In the genomic region with DNA sequence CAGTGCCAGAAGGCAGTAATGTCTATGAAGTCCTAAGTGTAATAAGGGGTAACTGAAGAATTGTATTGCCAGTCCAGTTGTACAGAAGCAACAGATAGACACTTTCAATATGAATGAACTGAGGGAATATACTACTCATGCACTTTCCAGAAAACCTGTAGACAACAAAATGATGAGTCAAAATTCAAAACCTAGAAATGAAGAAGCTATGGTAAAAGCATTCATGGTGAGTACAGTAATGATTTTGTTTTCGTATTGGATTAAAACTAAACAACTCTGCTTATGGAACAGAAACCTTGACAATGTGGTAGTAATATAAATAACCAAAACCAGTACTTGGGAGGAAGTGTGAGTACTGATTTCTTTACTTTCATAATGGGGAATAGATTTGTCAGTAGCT, we compare ENCODE assay signal across 12 cellular contexts.
A peak's percentile ranks its signal among the peaks of the same experiment; 100 is the strongest.
DNase-seq lines count a peak whose midpoint lies in the region; ATAC-seq and TF ChIP-seq lines count a peak whose summit lies in the region.
"Had no signal": no experiment of that assay in that cellular context is flagged by ENCODE, and none has a peak within 500 bp of the region (broad histone marks: within the 10 kb centered on the region; RNA-seq: fewer than 3 reads in every experiment).

No MANE protein-coding gene starts in this region.

- no peaks in the 10 kb centered on the region for H3K27me3 Mint-ChIP-seq in activated naive CD4-positive, alpha-beta T cell treated with anti-CD3 and anti-CD28 coated beads, Interleukin-2, amount 50 U/mL, for 24 hours

- no peak overlapping the region for H3K4me3 Mint-ChIP-seq in activated naive CD4-positive, alpha-beta T cell treated with anti-CD3 and anti-CD28 coated beads, Interleukin-2, amount 50 U/mL, for 24 hours

- H3K9me3 Mint-ChIP-seq in activated naive CD4-positive, alpha-beta T cell treated with anti-CD3 and anti-CD28 coated beads, Interleukin-2, amount 50 U/mL, for 24 hours: peaks cover 8% of the 10 kb centered on the region

- H3K27ac Mint-ChIP-seq in activated naive CD4-positive, alpha-beta T cell treated with anti-CD3 and anti-CD28 coated beads, Interleukin-2, amount 50 U/mL, for 24 hours: peak overlapping the region; percentile 84

- peaks cover 30% of the 10 kb centered on the region for H3K36me3 Mint-ChIP-seq in activated naive CD4-positive, alpha-beta T cell treated with anti-CD3 and anti-CD28 coated beads, Interleukin-2, amount 50 U/mL, for 24 hours

- H3K4me1 Mint-ChIP-seq in activated naive CD4-positive, alpha-beta T cell treated with anti-CD3 and anti-CD28 coated beads, Interleukin-2, amount 50 U/mL, for 24 hours: peaks cover 18% of the 10 kb centered on the region

- ATAC-seq in HG02678 (IDR thresholded peaks at IDR 0.05; ENCODE audit: unreplicated experiment) (peak; percentile 88), HG03565 (IDR thresholded peaks at IDR 0.05; ENCODE audit: unreplicated experiment) (peak; percentile 80), SK-N-SH treated with all-trans-retinoic acid at 6 μM for 48 hours (no peak)
- ATAC-seq: K562 had no signal

- DNase-seq in activated naive CD4-positive, alpha-beta T cell treated with anti-CD3 and anti-CD28 coated beads, Interleukin-2, amount 50 U/mL, for 16 hours: no peak
- no peak for DNase-seq in AML-193 (lab: John Stamatoyannopoulos, UW)
- no peak for DNase-seq in stimulated activated CD8-positive, alpha-beta memory T cell treated with anti-CD3 and anti-CD28 coated beads, Interleukin-4, amount 100 ng/mL, for 48 hours
- no peak for DNase-seq in putamen (ENCODE audit: low spot score)
- DNase-seq: activated CD4-positive, alpha-beta T cell treated with anti-CD3 and anti-CD28 coated beads for 48 hours; caudate nucleus; NK-92 treated with Interleukin-12 subunit alpha and Interleukin-12 subunit beta, amount 100 ng/mL, for 24 hours had no signal

TF ChIP-seq in SK-N-SH treated with all-trans-retinoic acid at 6 μM for 48 hours, 23 proteins besides CTCF, POLR2A, EP300 and RAD21:
- no peak for TF ChIP-seq SNAI2 (CRISPR knock-in tag; IDR thresholded peaks at IDR 0.05)
- no peak for TF ChIP-seq ZNF8 (CRISPR knock-in tag; IDR thresholded peaks at IDR 0.05)
- TF ChIP-seq OSR1 (CRISPR knock-in tag; IDR thresholded peaks at IDR 0.05): no peak
- TF ChIP-seq, protein P1, sequence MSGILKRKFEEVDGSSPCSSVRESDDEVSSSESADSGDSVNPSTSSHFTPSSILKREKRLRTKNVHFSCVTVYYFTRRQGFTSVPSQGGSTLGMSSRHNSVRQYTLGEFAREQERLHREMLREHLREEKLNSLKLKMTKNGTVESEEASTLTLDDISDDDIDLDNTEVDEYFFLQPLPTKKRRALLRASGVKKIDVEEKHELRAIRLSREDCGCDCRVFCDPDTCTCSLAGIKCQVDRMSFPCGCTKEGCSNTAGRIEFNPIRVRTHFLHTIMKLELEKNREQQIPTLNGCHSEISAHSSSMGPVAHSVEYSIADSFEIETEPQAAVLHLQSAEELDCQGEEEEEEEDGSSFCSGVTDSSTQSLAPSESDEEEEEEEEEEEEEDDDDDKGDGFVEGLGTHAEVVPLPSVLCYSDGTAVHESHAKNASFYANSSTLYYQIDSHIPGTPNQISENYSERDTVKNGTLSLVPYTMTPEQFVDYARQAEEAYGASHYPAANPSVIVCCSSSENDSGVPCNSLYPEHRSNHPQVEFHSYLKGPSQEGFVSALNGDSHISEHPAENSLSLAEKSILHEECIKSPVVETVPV (CRISPR knock-in tag; IDR thresholded peaks at IDR 0.05): no peak
- TF ChIP-seq ZNF565 (CRISPR knock-in tag; conservative IDR thresholded peaks at IDR 0.05; ENCODE audit: low read depth): no peak
- TF ChIP-seq ZC3H10 (CRISPR knock-in tag; IDR thresholded peaks at IDR 0.05): no peak
- TF ChIP-seq, protein P2, sequence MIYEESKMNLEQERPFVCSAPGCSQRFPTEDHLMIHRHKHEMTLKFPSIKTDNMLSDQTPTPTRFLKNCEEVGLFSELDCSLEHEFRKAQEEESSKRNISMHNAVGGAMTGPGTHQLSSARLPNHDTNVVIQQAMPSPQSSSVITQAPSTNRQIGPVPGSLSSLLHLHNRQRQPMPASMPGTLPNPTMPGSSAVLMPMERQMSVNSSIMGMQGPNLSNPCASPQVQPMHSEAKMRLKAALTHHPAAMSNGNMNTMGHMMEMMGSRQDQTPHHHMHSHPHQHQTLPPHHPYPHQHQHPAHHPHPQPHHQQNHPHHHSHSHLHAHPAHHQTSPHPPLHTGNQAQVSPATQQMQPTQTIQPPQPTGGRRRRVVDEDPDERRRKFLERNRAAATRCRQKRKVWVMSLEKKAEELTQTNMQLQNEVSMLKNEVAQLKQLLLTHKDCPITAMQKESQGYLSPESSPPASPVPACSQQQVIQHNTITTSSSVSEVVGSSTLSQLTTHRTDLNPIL (CRISPR knock-in tag; IDR thresholded peaks at IDR 0.05; ENCODE audit: low read depth): no peak
- TF ChIP-seq TOX (CRISPR knock-in tag; IDR thresholded peaks at IDR 0.05; ENCODE audit: borderline replicate concordance): no peak
- no peak for TF ChIP-seq ZNF70 (CRISPR knock-in tag; IDR thresholded peaks at IDR 0.05)
- TF ChIP-seq ESRRG (CRISPR knock-in tag; IDR thresholded peaks at IDR 0.05): no peak
- no peak for TF ChIP-seq ISL1 (CRISPR knock-in tag; IDR thresholded peaks at IDR 0.05)
